1 cellular context compared by ENCODE assay signal in the genomic region with DNA sequence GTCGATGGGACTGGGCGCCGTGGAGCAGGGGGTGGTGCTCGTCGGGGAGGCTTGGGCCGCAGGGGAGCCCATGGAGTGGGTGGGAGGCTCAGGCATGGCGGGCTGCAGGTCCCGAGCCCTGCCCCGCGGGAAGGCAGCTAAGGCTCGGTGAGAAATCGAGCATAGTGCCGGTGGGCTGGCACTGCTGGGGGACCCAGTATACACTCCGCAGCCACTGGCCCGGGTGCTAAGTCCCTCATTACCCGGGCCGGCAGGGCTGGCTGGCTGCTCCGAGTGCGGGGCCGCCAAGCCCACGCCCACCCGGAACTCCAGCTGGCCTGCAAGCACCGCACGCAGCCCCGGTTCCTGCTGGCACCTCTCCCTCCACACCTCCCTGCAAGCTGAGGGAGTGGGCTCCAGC. TPM values are rescaled to one million over a fixed set of nuclear protein-coding genes. Genes with fewer than 3 reads are reported as not detected.
"Had no signal": no experiment of that assay in that cellular context is flagged by ENCODE, and none has a peak within 500 bp of the region (broad histone marks: within the 10 kb centered on the region; RNA-seq: fewer than 3 reads in every experiment).

No MANE protein-coding gene starts in this region.

RNA-seq across cellular contexts. Expression of a gene that starts 40.6 kb away (rescaled TPM):
- total RNA-seq: PC-3 had no signal
